Comparison of ENCODE assay signal across 8 cellular contexts in genomic region chr3:150602426-150603089, GRCh38. TPM values are rescaled to one million over a fixed set of nuclear protein-coding genes. Genes with fewer than 3 reads are reported as not detected.
DNase-seq lines count a peak whose midpoint lies in the region; ATAC-seq and TF ChIP-seq lines count a peak whose summit lies in the region.

No MANE protein-coding gene starts in this region.

- peak; percentile 7 for ATAC-seq in GM21825 (IDR thresholded peaks at IDR 0.05; ENCODE audit: unreplicated experiment)
- ATAC-seq in HG03469 (IDR thresholded peaks at IDR 0.05; ENCODE audit: unreplicated experiment), result no peak

- H3K4me3 Mint-ChIP-seq in endodermal cell, result peak overlapping the region; percentile 94

- peaks cover 3% of the 10 kb centered on the region for H3K36me3 ChIP-seq in endodermal cell (ENCODE audit: control insufficient read depth, insufficient read depth, low read length)
- H3K36me3 ChIP-seq in neuron (ENCODE audit: insufficient read depth, low read length), result peaks cover 5% of the 10 kb centered on the region

- H3K4me3 ChIP-seq in GM12864 (ENCODE audit: low read depth, low read length) (peak overlapping the region; percentile 88), endodermal cell (ENCODE audit: low read length) (peak overlapping the region; percentile 99), neuron (ENCODE audit: low read length) (peak overlapping the region; percentile 70)

- no peaks in the 10 kb centered on the region for H3K27me3 Mint-ChIP-seq in endodermal cell (ENCODE audit: insufficient read depth)

- H3K4me1 ChIP-seq in endodermal cell (ENCODE audit: control insufficient read depth, insufficient read depth, low read length), result peaks cover 11% of the 10 kb centered on the region
- peaks cover 50% of the 10 kb centered on the region for H3K4me1 ChIP-seq in neuron (ENCODE audit: insufficient read depth, low read length)

- H2AFZ ChIP-seq in neuron (ENCODE audit: low read depth, low read length), result peak overlapping the region; percentile 27

- peak overlapping the region; percentile 80 for H3K9ac ChIP-seq in endodermal cell (ENCODE audit: extremely low read depth, low read length, poor library complexity, severe bottlenecking)

- peaks cover 16% of the 10 kb centered on the region for H3K36me3 Mint-ChIP-seq in endodermal cell (ENCODE audit: low read depth)

- H3K27ac Mint-ChIP-seq in endodermal cell, result peak overlapping the region; percentile 97

- H3K4me1 Mint-ChIP-seq in endodermal cell, result peaks cover 54% of the 10 kb centered on the region

- peak overlapping the region; percentile 70 for H3K27ac ChIP-seq in endodermal cell (ENCODE audit: low read depth, low read length)

- TF ChIP-seq CTCF in GM12864 (IDR thresholded peaks at IDR 0.05; ENCODE audit: low read depth, low read length, missing control alignments) (no peak), endodermal cell (conservative IDR thresholded peaks at IDR 0.05) (no peak)

- H3K9me3 ChIP-seq in endodermal cell (ENCODE audit: control insufficient read depth, low read length) (no peaks in the 10 kb centered on the region), neuron (ENCODE audit: low read length) (no peaks in the 10 kb centered on the region)

- H3K27me3 ChIP-seq in endodermal cell (ENCODE audit: control insufficient read depth, insufficient read depth, low read length, poor library complexity, severe bottlenecking), result no peaks in the 10 kb centered on the region
- H3K27me3 ChIP-seq in neuron (ENCODE audit: insufficient read depth, low read length), result no peaks in the 10 kb centered on the region

- WGBS in endodermal cell (ENCODE audit: insufficient coverage in 1 of 2, insufficient read length in 1 of 2), 2 experiments, result 39 to 50% methylated on average over 3 to 5 of the region's 5 CpGs

- H3K9me3 Mint-ChIP-seq in endodermal cell, result no peaks in the 10 kb centered on the region

- DNase-seq in GM12864 (ENCODE audit: low read depth) (no peak), NCI-H69 (lab: John Stamatoyannopoulos, UW) (peak; percentile 27), endodermal cell (no peak), NAMALWA (ENCODE audit: low spot score) (no peak), NCI-H446 treated with DMSO at 0.1 percent for 48 hours (lab: John Stamatoyannopoulos, UW) (no peak)

RNA-seq across cellular contexts. Expression of gene SELENOT, which starts 0.6 kb away (rescaled TPM):
- total RNA-seq in endodermal cell, result 10 to 100 TPM; 70.8 to 75.9 TPM
- 101 TPM for polyA plus RNA-seq in endodermal cell (2013, experiment 1 of 2)
- 96.7 TPM for polyA plus RNA-seq in endodermal cell (2013, experiment 2 of 2)

RNA-seq across cellular contexts. Expression of gene EIF2A, which starts 56.0 kb away (rescaled TPM):
- total RNA-seq in endodermal cell, result 10 to 100 TPM; 63.5 to 63.7 TPM
- polyA plus RNA-seq in endodermal cell (2013, experiment 1 of 2), result 98.8 TPM
- polyA plus RNA-seq in endodermal cell (2013, experiment 2 of 2), result 89.7 TPM

RNA-seq across cellular contexts. Expression of gene SERP1, which starts 56.3 kb away (rescaled TPM):
- 10 to 100 TPM; 78.4 to 81.8 TPM for total RNA-seq in endodermal cell
- 87.7 TPM for polyA plus RNA-seq in endodermal cell (2013, experiment 1 of 2)
- polyA plus RNA-seq in endodermal cell (2013, experiment 2 of 2), result 78.9 TPM
